1 cellular context compared by ENCODE assay signal in the genomic region with DNA sequence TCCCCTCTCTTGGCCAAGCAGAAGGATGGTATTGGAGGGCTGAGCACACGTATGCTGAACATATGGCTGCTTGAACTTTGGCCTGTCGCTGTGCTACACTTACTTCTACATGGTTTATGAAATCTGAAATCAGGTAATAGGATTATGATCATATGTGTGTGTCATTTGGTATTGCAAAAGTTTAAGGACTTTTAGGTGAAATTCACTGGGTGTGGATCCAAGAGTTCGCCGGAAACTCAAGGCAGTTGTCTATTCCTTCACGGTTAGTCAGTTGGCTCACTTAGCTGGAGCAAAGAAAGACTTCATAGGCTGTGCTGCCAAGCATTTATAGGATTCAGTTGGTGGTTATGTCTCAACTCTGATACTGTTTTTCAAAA.
TF ChIP-seq lines count a peak whose summit lies in the region.

No MANE protein-coding gene starts in this region.

TF ChIP-seq in K562, 482 proteins besides CTCF, POLR2A, EP300 and RAD21 (continued from another document):
- TF ChIP-seq, protein P1, sequence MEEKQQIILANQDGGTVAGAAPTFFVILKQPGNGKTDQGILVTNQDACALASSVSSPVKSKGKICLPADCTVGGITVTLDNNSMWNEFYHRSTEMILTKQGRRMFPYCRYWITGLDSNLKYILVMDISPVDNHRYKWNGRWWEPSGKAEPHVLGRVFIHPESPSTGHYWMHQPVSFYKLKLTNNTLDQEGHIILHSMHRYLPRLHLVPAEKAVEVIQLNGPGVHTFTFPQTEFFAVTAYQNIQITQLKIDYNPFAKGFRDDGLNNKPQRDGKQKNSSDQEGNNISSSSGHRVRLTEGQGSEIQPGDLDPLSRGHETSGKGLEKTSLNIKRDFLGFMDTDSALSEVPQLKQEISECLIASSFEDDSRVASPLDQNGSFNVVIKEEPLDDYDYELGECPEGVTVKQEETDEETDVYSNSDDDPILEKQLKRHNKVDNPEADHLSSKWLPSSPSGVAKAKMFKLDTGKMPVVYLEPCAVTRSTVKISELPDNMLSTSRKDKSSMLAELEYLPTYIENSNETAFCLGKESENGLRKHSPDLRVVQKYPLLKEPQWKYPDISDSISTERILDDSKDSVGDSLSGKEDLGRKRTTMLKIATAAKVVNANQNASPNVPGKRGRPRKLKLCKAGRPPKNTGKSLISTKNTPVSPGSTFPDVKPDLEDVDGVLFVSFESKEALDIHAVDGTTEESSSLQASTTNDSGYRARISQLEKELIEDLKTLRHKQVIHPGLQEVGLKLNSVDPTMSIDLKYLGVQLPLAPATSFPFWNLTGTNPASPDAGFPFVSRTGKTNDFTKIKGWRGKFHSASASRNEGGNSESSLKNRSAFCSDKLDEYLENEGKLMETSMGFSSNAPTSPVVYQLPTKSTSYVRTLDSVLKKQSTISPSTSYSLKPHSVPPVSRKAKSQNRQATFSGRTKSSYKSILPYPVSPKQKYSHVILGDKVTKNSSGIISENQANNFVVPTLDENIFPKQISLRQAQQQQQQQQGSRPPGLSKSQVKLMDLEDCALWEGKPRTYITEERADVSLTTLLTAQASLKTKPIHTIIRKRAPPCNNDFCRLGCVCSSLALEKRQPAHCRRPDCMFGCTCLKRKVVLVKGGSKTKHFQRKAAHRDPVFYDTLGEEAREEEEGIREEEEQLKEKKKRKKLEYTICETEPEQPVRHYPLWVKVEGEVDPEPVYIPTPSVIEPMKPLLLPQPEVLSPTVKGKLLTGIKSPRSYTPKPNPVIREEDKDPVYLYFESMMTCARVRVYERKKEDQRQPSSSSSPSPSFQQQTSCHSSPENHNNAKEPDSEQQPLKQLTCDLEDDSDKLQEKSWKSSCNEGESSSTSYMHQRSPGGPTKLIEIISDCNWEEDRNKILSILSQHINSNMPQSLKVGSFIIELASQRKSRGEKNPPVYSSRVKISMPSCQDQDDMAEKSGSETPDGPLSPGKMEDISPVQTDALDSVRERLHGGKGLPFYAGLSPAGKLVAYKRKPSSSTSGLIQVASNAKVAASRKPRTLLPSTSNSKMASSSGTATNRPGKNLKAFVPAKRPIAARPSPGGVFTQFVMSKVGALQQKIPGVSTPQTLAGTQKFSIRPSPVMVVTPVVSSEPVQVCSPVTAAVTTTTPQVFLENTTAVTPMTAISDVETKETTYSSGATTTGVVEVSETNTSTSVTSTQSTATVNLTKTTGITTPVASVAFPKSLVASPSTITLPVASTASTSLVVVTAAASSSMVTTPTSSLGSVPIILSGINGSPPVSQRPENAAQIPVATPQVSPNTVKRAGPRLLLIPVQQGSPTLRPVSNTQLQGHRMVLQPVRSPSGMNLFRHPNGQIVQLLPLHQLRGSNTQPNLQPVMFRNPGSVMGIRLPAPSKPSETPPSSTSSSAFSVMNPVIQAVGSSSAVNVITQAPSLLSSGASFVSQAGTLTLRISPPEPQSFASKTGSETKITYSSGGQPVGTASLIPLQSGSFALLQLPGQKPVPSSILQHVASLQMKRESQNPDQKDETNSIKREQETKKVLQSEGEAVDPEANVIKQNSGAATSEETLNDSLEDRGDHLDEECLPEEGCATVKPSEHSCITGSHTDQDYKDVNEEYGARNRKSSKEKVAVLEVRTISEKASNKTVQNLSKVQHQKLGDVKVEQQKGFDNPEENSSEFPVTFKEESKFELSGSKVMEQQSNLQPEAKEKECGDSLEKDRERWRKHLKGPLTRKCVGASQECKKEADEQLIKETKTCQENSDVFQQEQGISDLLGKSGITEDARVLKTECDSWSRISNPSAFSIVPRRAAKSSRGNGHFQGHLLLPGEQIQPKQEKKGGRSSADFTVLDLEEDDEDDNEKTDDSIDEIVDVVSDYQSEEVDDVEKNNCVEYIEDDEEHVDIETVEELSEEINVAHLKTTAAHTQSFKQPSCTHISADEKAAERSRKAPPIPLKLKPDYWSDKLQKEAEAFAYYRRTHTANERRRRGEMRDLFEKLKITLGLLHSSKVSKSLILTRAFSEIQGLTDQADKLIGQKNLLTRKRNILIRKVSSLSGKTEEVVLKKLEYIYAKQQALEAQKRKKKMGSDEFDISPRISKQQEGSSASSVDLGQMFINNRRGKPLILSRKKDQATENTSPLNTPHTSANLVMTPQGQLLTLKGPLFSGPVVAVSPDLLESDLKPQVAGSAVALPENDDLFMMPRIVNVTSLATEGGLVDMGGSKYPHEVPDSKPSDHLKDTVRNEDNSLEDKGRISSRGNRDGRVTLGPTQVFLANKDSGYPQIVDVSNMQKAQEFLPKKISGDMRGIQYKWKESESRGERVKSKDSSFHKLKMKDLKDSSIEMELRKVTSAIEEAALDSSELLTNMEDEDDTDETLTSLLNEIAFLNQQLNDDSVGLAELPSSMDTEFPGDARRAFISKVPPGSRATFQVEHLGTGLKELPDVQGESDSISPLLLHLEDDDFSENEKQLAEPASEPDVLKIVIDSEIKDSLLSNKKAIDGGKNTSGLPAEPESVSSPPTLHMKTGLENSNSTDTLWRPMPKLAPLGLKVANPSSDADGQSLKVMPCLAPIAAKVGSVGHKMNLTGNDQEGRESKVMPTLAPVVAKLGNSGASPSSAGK (IDR thresholded peaks at IDR 0.05) = peak; percentile 56; the same call in 1 of the 2 replicates
- TF ChIP-seq ARID2 (IDR thresholded peaks at IDR 0.05) = peak; percentile 8; the same call in 1 of the 2 replicates
- 0 out of 2 replicates have a peak, but pooled peaks have one; percentile 33 for TF ChIP-seq NFRKB (IDR thresholded peaks at IDR 0.05; ENCODE audit: low read depth)
- TF ChIP-seq MAZ (CRISPR knock-in tag; conservative IDR thresholded peaks at IDR 0.05 in 1 of 2, IDR thresholded peaks at IDR 0.05 in 1 of 2) = no peak
- TF ChIP-seq CEBPB (tag; IDR thresholded peaks at IDR 0.05) = peak; percentile 28; the same call in 1 of the 2 replicates
- peak; percentile 48; the same call in 1 of the 2 replicates for TF ChIP-seq MXI1 (IDR thresholded peaks at IDR 0.05; ENCODE audit: low read depth, low read length)
- TF ChIP-seq, protein P2, sequence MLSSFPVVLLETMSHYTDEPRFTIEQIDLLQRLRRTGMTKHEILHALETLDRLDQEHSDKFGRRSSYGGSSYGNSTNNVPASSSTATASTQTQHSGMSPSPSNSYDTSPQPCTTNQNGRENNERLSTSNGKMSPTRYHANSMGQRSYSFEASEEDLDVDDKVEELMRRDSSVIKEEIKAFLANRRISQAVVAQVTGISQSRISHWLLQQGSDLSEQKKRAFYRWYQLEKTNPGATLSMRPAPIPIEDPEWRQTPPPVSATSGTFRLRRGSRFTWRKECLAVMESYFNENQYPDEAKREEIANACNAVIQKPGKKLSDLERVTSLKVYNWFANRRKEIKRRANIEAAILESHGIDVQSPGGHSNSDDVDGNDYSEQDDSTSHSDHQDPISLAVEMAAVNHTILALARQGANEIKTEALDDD (IDR thresholded peaks at IDR 0.05) = 0 out of 2 replicates have a peak, but pooled peaks have one; percentile 38
- TF ChIP-seq, protein P3, sequence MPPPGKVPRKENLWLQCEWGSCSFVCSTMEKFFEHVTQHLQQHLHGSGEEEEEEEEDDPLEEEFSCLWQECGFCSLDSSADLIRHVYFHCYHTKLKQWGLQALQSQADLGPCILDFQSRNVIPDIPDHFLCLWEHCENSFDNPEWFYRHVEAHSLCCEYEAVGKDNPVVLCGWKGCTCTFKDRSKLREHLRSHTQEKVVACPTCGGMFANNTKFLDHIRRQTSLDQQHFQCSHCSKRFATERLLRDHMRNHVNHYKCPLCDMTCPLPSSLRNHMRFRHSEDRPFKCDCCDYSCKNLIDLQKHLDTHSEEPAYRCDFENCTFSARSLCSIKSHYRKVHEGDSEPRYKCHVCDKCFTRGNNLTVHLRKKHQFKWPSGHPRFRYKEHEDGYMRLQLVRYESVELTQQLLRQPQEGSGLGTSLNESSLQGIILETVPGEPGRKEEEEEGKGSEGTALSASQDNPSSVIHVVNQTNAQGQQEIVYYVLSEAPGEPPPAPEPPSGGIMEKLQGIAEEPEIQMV (tag; conservative IDR thresholded peaks at IDR 0.05; ENCODE audit: low read depth) = no peak
